11 cellular contexts compared by ENCODE assay signal in the genomic region with DNA sequence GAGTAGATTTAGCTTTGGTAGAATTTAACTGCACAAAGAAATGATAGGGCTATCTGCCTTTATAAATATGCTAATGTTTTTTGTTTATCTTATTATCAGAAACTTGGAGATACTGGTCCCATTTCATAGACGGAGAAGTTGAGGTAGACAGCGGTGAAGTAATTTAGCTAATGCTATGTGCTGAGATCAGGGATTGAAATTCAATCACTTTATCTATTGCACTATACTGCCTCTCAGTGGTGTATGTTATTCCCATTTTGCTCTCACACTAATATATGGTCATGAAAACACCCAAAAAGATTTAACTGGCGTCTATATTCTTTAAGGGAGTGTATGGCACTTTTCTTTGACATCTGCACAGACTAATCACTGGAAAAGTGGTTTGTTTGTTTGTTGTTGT.
DNase-seq lines count a peak whose midpoint lies in the region; ATAC-seq, FAIRE-seq and TF ChIP-seq lines count a peak whose summit lies in the region.
"Had no signal": no experiment of that assay in that cellular context is flagged by ENCODE, and none has a peak within 500 bp of the region (broad histone marks: within the 10 kb centered on the region; RNA-seq: fewer than 3 reads in every experiment).

No MANE protein-coding gene starts in this region.

- FAIRE-seq in HepG2 (lab: Jason Lieb, UNC) = no peak

- no peak overlapping the region for H3K27ac ChIP-seq in HepG2 (ENCODE audit: extremely low read length, insufficient read depth, low read length)

- TF ChIP-seq EP300 in HepG2 (IDR thresholded peaks at IDR 0.05; ENCODE audit: low read depth in 2 of 2, low read length in 2 of 2) (no peak), HepG2 (CRISPR knock-in tag; IDR thresholded peaks at IDR 0.05; ENCODE audit: borderline replicate concordance) (no peak)

- POLR2A ChIA-PET in HepG2 (lab: Yijun Ruan, JAX) = no interaction called here

- ATAC-seq in HepG2 = no peak
- no peak for ATAC-seq in GM19023 (IDR thresholded peaks at IDR 0.05; ENCODE audit: unreplicated experiment)
- ATAC-seq: mucosa of descending colon had no signal

- in situ Hi-C loops in astrocyte of the cerebellum (cut with HindIII; ENCODE audit: low sequenced_read_pairs) (no loop called here), HepG2 (cut with HindIII; ENCODE audit: extremely low pct_ligation_motif_present, low pct_unique_long_range_greater_than_20kb) (no loop called here)

- H2AFZ ChIP-seq in HepG2 (ENCODE audit: low read length) = no peak overlapping the region

- TF ChIP-seq POLR2A in HepG2 (IDR thresholded peaks at IDR 0.05; ENCODE audit: insufficient read depth in 1 of 2, low read depth in 2 of 2, low read length in 2 of 2) = no peak

- DNase-seq in D341Med (ENCODE audit: low spot score) (peak; percentile 25), HuH-7.5 (ENCODE audit: low spot score) (peak; percentile 12), astrocyte of the cerebellum (ENCODE audit: low read depth) (peak; percentile 18), HepG2 (ENCODE audit: low spot score) (no peak), NCI-H2107 (lab: John Stamatoyannopoulos, UW) (no peak), 8988T (no peak)
- DNase-seq in stimulated activated CD4-positive, alpha-beta T cell treated with anti-CD3 and anti-CD28 coated beads, Interleukin-1b, Interleukin-23, amount 100 ng/mL, for 48 hours = no peak
- DNase-seq: activated CD4-positive, alpha-beta T cell treated with anti-CD3 and anti-CD28 coated beads, Interleukin-2, amount 10 ng/mL, durations not matched to agents 7 days and 5 days; cortex of kidney; mucosa of descending colon had no signal

- no peaks in the 10 kb centered on the region for H3K4me1 ChIP-seq in HepG2 (ENCODE audit: insufficient read depth, low read length)

- CTCF ChIA-PET in HepG2 (lab: Yijun Ruan, JAX; ENCODE audit: low intra/inter-chr PET ratio, low total read pairs) = no interaction called here

- H3K4me3 ChIP-seq in astrocyte of the cerebellum (ENCODE audit: low read depth, low read length) = no peak overlapping the region
- no peak overlapping the region for H3K4me3 ChIP-seq in HepG2 (replicated peaks in 1 of 3; ENCODE audit: insufficient read depth in 1 of 3, low read depth in 2 of 3, low read length in 3 of 3)
- H3K4me3 ChIP-seq: mucosa of descending colon had no signal

- BruUV-seq in HepG2 (replicated peaks; lab: Mats Ljungman, UMichigan) = no TSS peak

- H3K27me3 ChIP-seq in HepG2 (ENCODE audit: control insufficient read depth in 1 of 2, insufficient read depth in 2 of 2, low read length in 2 of 2) = no peaks in the 10 kb centered on the region

- no peak overlapping the region for H3K4me2 ChIP-seq in HepG2 (ENCODE audit: low read depth, low read length)

- peak; percentile 39 for TF ChIP-seq CTCF in astrocyte of the cerebellum (IDR thresholded peaks at IDR 0.05; ENCODE audit: low read depth, low read length, missing control alignments)
- no peak for TF ChIP-seq CTCF in HepG2 (CRISPR knock-in tag; IDR thresholded peaks at IDR 0.05)

- no peaks in the 10 kb centered on the region for H3K9me3 ChIP-seq in HepG2 (ENCODE audit: low read length)
- H3K9me3 ChIP-seq: mucosa of descending colon had no signal

- H3K36me3 ChIP-seq in HepG2 (replicated peaks in 1 of 2; ENCODE audit: control insufficient read depth in 1 of 2, insufficient read depth in 2 of 2, low read length in 2 of 2) = no peaks in the 10 kb centered on the region

- H3K79me2 ChIP-seq in HepG2 (ENCODE audit: insufficient read depth, low read length) = no peaks in the 10 kb centered on the region

- TF ChIP-seq RAD21 in HepG2 (CRISPR knock-in tag; IDR thresholded peaks at IDR 0.05) = no peak

- no peaks in the 10 kb centered on the region for H4K20me1 ChIP-seq in HepG2 (ENCODE audit: insufficient read depth, low read length)

- WGBS in HepG2 (ENCODE audit: low lambda C conversion rate) = 6% methylated on average over 3 of the region's 3 CpGs

- intact Hi-C loops in HepG2 (cut with micrococcal nuclease; ENCODE audit: unreplicated experiment) = no loop called here

- H3K9ac ChIP-seq in HepG2 (ENCODE audit: insufficient read depth, low read depth, low read length) = no peak overlapping the region

TF ChIP-seq in HepG2, 621 proteins besides CTCF, POLR2A, EP300 and RAD21:
- TF ChIP-seq, protein P1, sequence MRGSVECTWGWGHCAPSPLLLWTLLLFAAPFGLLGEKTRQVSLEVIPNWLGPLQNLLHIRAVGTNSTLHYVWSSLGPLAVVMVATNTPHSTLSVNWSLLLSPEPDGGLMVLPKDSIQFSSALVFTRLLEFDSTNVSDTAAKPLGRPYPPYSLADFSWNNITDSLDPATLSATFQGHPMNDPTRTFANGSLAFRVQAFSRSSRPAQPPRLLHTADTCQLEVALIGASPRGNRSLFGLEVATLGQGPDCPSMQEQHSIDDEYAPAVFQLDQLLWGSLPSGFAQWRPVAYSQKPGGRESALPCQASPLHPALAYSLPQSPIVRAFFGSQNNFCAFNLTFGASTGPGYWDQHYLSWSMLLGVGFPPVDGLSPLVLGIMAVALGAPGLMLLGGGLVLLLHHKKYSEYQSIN (CRISPR knock-in tag; IDR thresholded peaks at IDR 0.05; ENCODE audit: borderline replicate concordance) = no peak
- TF ChIP-seq ZNF580 (CRISPR knock-in tag; IDR thresholded peaks at IDR 0.05; ENCODE audit: borderline replicate concordance, low read depth) (no peak), HNRNPL (IDR thresholded peaks at IDR 0.05; ENCODE audit: low read depth, low read length) (no peak), ARNT2 (CRISPR knock-in tag; IDR thresholded peaks at IDR 0.05; ENCODE audit: low read depth) (no peak), CENPX (CRISPR knock-in tag; IDR thresholded peaks at IDR 0.05) (no peak), ZNF678 (CRISPR knock-in tag; IDR thresholded peaks at IDR 0.05) (no peak), ZNF512 (CRISPR knock-in tag; IDR thresholded peaks at IDR 0.05) (no peak), NR2F6 (IDR thresholded peaks at IDR 0.05) (no peak), NR2F6 (CRISPR knock-in tag; IDR thresholded peaks at IDR 0.05) (no peak), STAG1 (CRISPR knock-in tag; IDR thresholded peaks at IDR 0.05) (peak; percentile 45), KDM5A (IDR thresholded peaks at IDR 0.05; ENCODE audit: borderline replicate concordance, low read length) (no peak), ZNF629 (CRISPR knock-in tag; conservative IDR thresholded peaks at IDR 0.05) (0 out of 2 replicates have a peak, but pooled peaks have one; percentile 35), ZSCAN25 (CRISPR knock-in tag; IDR thresholded peaks at IDR 0.05) (no peak), ZNF251 (CRISPR knock-in tag; IDR thresholded peaks at IDR 0.05) (no peak), MZF1 (CRISPR knock-in tag; IDR thresholded peaks at IDR 0.05; ENCODE audit: borderline replicate concordance) (no peak), ZNF768 (CRISPR knock-in tag; IDR thresholded peaks at IDR 0.05) (no peak)
- TF ChIP-seq, protein P2, sequence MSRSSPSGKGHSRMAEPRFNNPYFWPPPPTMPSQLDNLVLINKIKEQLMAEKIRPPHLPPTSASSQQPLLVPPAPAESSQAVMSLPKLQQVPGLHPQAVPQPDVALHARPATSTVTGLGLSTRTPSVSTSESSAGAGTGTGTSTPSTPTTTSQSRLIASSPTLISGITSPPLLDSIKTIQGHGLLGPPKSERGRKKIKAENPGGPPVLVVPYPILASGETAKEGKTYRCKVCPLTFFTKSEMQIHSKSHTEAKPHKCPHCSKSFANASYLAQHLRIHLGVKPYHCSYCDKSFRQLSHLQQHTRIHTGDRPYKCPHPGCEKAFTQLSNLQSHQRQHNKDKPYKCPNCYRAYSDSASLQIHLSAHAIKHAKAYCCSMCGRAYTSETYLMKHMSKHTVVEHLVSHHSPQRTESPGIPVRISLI (CRISPR knock-in tag; IDR thresholded peaks at IDR 0.05; ENCODE audit: borderline replicate concordance) = no peak
TF ChIP-seq in HepG2: peak in this region for 2.

Comparison
In these comparisons a context has a peak if more than half of its experiments do, and no peak if none do; other contexts are left out.
1. DNase-seq: peak in D341Med (single experiment), HuH-7.5 (single experiment) and astrocyte of the cerebellum (single experiment); none in HepG2 (single experiment), NCI-H2107 (single experiment), 8988T (single experiment) and stimulated activated CD4-positive, alpha-beta T cell treated with anti-CD3 and anti-CD28 coated beads, Interleukin-1b, Interleukin-23, amount 100 ng/mL, for 48 hours (single experiment).